ENCODE assay signal across 23 cellular contexts in genomic region chr10:42598249-42598873, GRCh38.
"Had no signal": no experiment of that assay in that cellular context is flagged by ENCODE, and none has a peak within 500 bp of the region (broad histone marks: within the 10 kb centered on the region; RNA-seq: fewer than 3 reads in every experiment).

No MANE protein-coding gene starts in this region.

- FAIRE-seq: RCC 7860 had no signal

- H3K27ac ChIP-seq: HL-60, KMS-11, SJSA1, SK-N-MC had no signal

- H3K4me1 ChIP-seq: SJSA1 had no signal

- H3K27me3 ChIP-seq: SJSA1 had no signal

- DNase-seq: IMR-90, Kasumi-1, MM.1S, NCI-H1092 treated with DMSO at 0.1 percent for 48 hours, NCI-H1436, NCI-H187, NCI-H2029, NCI-H2081 treated with DMSO at 0.1 percent for 48 hours, NCI-H2171, NCI-H226, NCI-H446, NCI-H510A, NCI-H524 treated with DMSO at 0.1 percent for 48 hours, NCI-H69, NCI-H774, Right ventricle myocardium superior, RPMI8226, SIG-M5 had no signal

- H3K4me3 ChIP-seq: SJSA1, SK-N-MC had no signal

- H3K9me3 ChIP-seq: SJSA1 had no signal
